In the genomic region with DNA sequence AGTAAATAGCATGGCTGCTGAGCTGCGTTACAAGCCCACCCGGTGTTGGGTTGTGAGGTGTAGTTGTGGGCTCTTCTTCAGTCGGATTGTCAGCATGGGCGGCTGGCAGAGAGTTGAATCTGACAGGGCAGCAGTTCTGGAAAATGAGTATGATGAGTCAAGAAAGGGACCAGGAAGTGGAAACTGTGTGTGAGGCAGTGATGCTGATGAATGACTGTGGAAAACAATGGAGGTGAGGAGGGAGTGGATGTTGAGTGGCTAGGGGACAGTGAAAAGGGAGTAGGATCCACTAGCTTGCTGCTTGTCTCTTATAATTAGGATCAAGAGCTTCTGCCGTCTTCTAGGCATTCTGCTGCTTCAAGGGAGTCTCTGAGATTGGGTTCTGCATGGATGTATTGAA, we compare ENCODE assay signal across 17 cellular contexts.
DNase-seq lines count a peak whose midpoint lies in the region; ATAC-seq and TF ChIP-seq lines count a peak whose summit lies in the region.
"Had no signal": no experiment of that assay in that cellular context is flagged by ENCODE, and none has a peak within 500 bp of the region (broad histone marks: within the 10 kb centered on the region; RNA-seq: fewer than 3 reads in every experiment).

No MANE protein-coding gene starts in this region.

- H3K9me3 ChIP-seq in BLaER1 treated with 17β-estradiol and CSF1 and Interleukin-3, amounts not matched to agents 10 nM and 100 nM (replicated peaks in 1 of 11) = peaks cover 0 to 19% (median 9%) of the 10 kb centered on the region in 11 experiments; a peak in 8 of 22 replicates
- H3K9me3 ChIP-seq in PC-3 (ENCODE audit: low read length) = no peaks in the 10 kb centered on the region
- H3K9me3 ChIP-seq: HAP-1 had no signal

- H3K79me2 ChIP-seq in PC-3 (ENCODE audit: low read length) = no peaks in the 10 kb centered on the region

- H3K27me3 Mint-ChIP-seq in activated CD4-positive, alpha-beta T cell treated with anti-CD3 and anti-CD28 coated beads, Interleukin-2, amount 10 ng/mL, durations not matched to agents 7 days and 5 days = peaks cover 67% of the 10 kb centered on the region

- peaks cover 15% of the 10 kb centered on the region for H3K4me1 Mint-ChIP-seq in activated CD4-positive, alpha-beta T cell treated with anti-CD3 and anti-CD28 coated beads, Interleukin-2, amount 10 ng/mL, durations not matched to agents 7 days and 5 days

- no peak overlapping the region for H3K9ac ChIP-seq in BLaER1 treated with 17β-estradiol and CSF1 and Interleukin-3, amounts not matched to agents 10 nM and 100 nM
- no peak overlapping the region for H3K9ac ChIP-seq in PC-3 (ENCODE audit: low read length)

- no peak overlapping the region for H3K4me3 ChIP-seq in BLaER1 treated with 17β-estradiol and CSF1 and Interleukin-3, amounts not matched to agents 10 nM and 100 nM
- no peak overlapping the region for H3K4me3 ChIP-seq in PC-3 (ENCODE audit: low read length)
- H3K4me3 ChIP-seq: HAP-1, PC-9 had no signal

- no peaks in the 10 kb centered on the region for H3F3A ChIP-seq in PC-3 (ENCODE audit: low read length, unreplicated experiment)

- no peaks in the 10 kb centered on the region for H3K9me2 ChIP-seq in PC-3 (replicated peaks; ENCODE audit: low read length)

- peak; percentile 3 for DNase-seq in activated CD4-positive, alpha-beta T cell treated with anti-CD3 and anti-CD28 coated beads for 48 hours
- DNase-seq in activated CD4-positive, alpha-beta T cell treated with anti-CD3 and anti-CD28 coated beads, Interleukin-2, amount 10 ng/mL, durations not matched to agents 7 days and 5 days = no peak
- DNase-seq in PC-3 = peak; percentile 36
- DNase-seq in foreskin keratinocyte = peak in 1 of 2 donors; percentile 28
- no peak for DNase-seq in stimulated activated naive CD4-positive, alpha-beta T cell (lab: John Stamatoyannopoulos, UW)
- DNase-seq in SK-N-DZ (ENCODE audit: low spot score) = no peak
- DNase-seq: COR-L47, IMR-90, NCI-H1092, NCI-H2107, NCI-H446, PC-9 had no signal

- POLR2A ChIA-PET in activated CD4-positive, alpha-beta T cell treated with anti-CD3 and anti-CD28 coated beads, Interleukin-2, amount 10 ng/mL, durations not matched to agents 7 days and 5 days (lab: Charles Lee) = no interaction called here
- POLR2A ChIA-PET in PC-3 (lab: Charles Lee; ENCODE audit: unreplicated experiment) = no interaction called here

- intact Hi-C loops in PC-3 (cut with micrococcal nuclease) = no loop called here

- H3K27ac ChIP-seq in BLaER1 treated with 17β-estradiol and CSF1 and Interleukin-3, amounts not matched to agents 10 nM and 100 nM = no peak overlapping the region
- H3K27ac ChIP-seq in PC-3 (ENCODE audit: low read length) (peak overlapping the region; percentile 39), foreskin keratinocyte (no peak overlapping the region)
- H3K27ac ChIP-seq: PC-9 had no signal

- CTCF ChIA-PET in activated CD4-positive, alpha-beta T cell treated with anti-CD3 and anti-CD28 coated beads, Interleukin-2, amount 10 ng/mL, durations not matched to agents 7 days and 5 days (lab: Charles Lee) = no interaction called here
- CTCF ChIA-PET in PC-3 (lab: Charles Lee) = no interaction called here

- peaks cover 6 to 25% (median 16%) of the 10 kb centered on the region in 10 experiments; a peak in 16 of 20 replicates for H3K4me1 ChIP-seq in BLaER1 treated with 17β-estradiol and CSF1 and Interleukin-3, amounts not matched to agents 10 nM and 100 nM
- H3K4me1 ChIP-seq in PC-3 (ENCODE audit: insufficient read depth, low read length) = peaks cover 25% of the 10 kb centered on the region
- H3K4me1 ChIP-seq in foreskin keratinocyte = no peaks in the 10 kb centered on the region
- H3K4me1 ChIP-seq: HAP-1 had no signal

- no peaks in the 10 kb centered on the region for H3K36me3 Mint-ChIP-seq in activated CD4-positive, alpha-beta T cell treated with anti-CD3 and anti-CD28 coated beads, Interleukin-2, amount 10 ng/mL, durations not matched to agents 7 days and 5 days (ENCODE audit: low read depth)
- H3K36me3 Mint-ChIP-seq: CD14-positive monocyte had no signal

- H4K20me1 ChIP-seq in BLaER1 treated with 17β-estradiol and CSF1 and Interleukin-3, amounts not matched to agents 10 nM and 100 nM = peaks cover 0 to 7% (median 0%) of the 10 kb centered on the region in 11 experiments; a peak in 2 of 22 replicates
- no peaks in the 10 kb centered on the region for H4K20me1 ChIP-seq in PC-3 (ENCODE audit: low read length)

- no TSS peak for BruUV-seq in PC-3 (replicated peaks; lab: Mats Ljungman, UMichigan)

- no peak overlapping the region for H3K27ac Mint-ChIP-seq in activated CD4-positive, alpha-beta T cell treated with anti-CD3 and anti-CD28 coated beads, Interleukin-2, amount 10 ng/mL, durations not matched to agents 7 days and 5 days
- H3K27ac Mint-ChIP-seq: CD14-positive monocyte had no signal

- H3K27me3 ChIP-seq in BLaER1 treated with 17β-estradiol and CSF1 and Interleukin-3, amounts not matched to agents 10 nM and 100 nM = peaks cover 36 to 57% (median 51%) of the 10 kb centered on the region in 11 experiments
- H3K27me3 ChIP-seq in PC-3 (ENCODE audit: low read length) (no peaks in the 10 kb centered on the region), foreskin keratinocyte (no peaks in the 10 kb centered on the region)

- no peak overlapping the region for H3K4me3 Mint-ChIP-seq in activated CD4-positive, alpha-beta T cell treated with anti-CD3 and anti-CD28 coated beads, Interleukin-2, amount 10 ng/mL, durations not matched to agents 7 days and 5 days

- ATAC-seq in PC-3 = no peak
- peak; percentile 62 for ATAC-seq in foreskin keratinocyte
- no peak for ATAC-seq in HG03565 (IDR thresholded peaks at IDR 0.05; ENCODE audit: unreplicated experiment)
- ATAC-seq: Right ventricle myocardium inferior had no signal

- peak overlapping the region in 10 of 11 experiments; percentile 13 to 78 (median 56); a peak in 19 of 22 replicates for H3K4me2 ChIP-seq in BLaER1 treated with 17β-estradiol and CSF1 and Interleukin-3, amounts not matched to agents 10 nM and 100 nM
- H3K4me2 ChIP-seq in PC-3 (ENCODE audit: low read length) = no peak overlapping the region
- H3K4me2 ChIP-seq: PC-9 had no signal

- no peaks in the 10 kb centered on the region for H3K36me3 ChIP-seq in BLaER1 treated with 17β-estradiol and CSF1 and Interleukin-3, amounts not matched to agents 10 nM and 100 nM
- no peaks in the 10 kb centered on the region for H3K36me3 ChIP-seq in PC-3 (ENCODE audit: low read depth, low read length)
- H3K36me3 ChIP-seq: HAP-1 had no signal

- no peak overlapping the region for H2AFZ ChIP-seq in PC-3 (ENCODE audit: low read length)
- H2AFZ ChIP-seq: PC-9 had no signal

- no peak for TF ChIP-seq CTCF in PC-3 (conservative IDR thresholded peaks at IDR 0.05; ENCODE audit: low read depth, low read length)
- no peak for TF ChIP-seq CTCF in foreskin keratinocyte (conservative IDR thresholded peaks at IDR 0.05)

- H3K9me3 Mint-ChIP-seq in activated CD4-positive, alpha-beta T cell treated with anti-CD3 and anti-CD28 coated beads, Interleukin-2, amount 10 ng/mL, durations not matched to agents 7 days and 5 days = peaks cover 8% of the 10 kb centered on the region

Comparison
In these comparisons a context has a peak if more than half of its experiments do, and no peak if none do; other contexts are left out.
1. DNase-seq: peak in activated CD4-positive, alpha-beta T cell treated with anti-CD3 and anti-CD28 coated beads for 48 hours (single experiment) and PC-3 (single experiment); none in activated CD4-positive, alpha-beta T cell treated with anti-CD3 and anti-CD28 coated beads, Interleukin-2, amount 10 ng/mL, durations not matched to agents 7 days and 5 days (single experiment), stimulated activated naive CD4-positive, alpha-beta T cell (0 of 6) and SK-N-DZ (single experiment).